1 cellular context compared by ENCODE assay signal in the genomic region with DNA sequence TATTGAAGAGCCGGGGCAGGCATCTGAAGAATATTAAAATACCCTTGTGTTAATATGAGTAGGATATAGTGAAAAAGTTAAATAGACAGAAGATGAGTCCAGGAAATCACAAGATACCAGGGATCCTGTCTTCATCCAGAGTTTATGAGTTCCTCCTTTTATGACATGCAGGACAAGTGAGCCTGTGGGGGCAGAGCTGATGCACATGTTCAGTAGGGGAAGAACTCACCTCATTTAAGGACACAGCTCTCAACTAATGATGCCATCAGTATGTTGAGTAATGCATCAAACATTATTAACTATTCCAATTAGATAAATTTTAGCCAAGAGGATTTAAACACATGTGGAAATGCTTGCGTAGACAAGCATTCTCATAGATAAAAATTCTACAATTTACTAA.
TF ChIP-seq lines count a peak whose summit lies in the region.

No MANE protein-coding gene starts in this region.

TF ChIP-seq in A549, 52 proteins besides CTCF, POLR2A, EP300 and RAD21 (continued from another document):
- TF ChIP-seq FOXS1 (CRISPR knock-in tag; IDR thresholded peaks at IDR 0.05) (no peak), KDM5A (IDR thresholded peaks at IDR 0.05) (no peak), HOXB5 (CRISPR knock-in tag; IDR thresholded peaks at IDR 0.05) (no peak), ZC3H11A (IDR thresholded peaks at IDR 0.05) (no peak)
- TF ChIP-seq, protein P1, sequence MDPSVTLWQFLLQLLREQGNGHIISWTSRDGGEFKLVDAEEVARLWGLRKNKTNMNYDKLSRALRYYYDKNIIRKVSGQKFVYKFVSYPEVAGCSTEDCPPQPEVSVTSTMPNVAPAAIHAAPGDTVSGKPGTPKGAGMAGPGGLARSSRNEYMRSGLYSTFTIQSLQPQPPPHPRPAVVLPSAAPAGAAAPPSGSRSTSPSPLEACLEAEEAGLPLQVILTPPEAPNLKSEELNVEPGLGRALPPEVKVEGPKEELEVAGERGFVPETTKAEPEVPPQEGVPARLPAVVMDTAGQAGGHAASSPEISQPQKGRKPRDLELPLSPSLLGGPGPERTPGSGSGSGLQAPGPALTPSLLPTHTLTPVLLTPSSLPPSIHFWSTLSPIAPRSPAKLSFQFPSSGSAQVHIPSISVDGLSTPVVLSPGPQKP (IDR thresholded peaks at IDR 0.05; ENCODE audit: low read depth, low read length) = no peak
